Comparison of ENCODE assay signal across 28 cellular contexts in the genomic region with DNA sequence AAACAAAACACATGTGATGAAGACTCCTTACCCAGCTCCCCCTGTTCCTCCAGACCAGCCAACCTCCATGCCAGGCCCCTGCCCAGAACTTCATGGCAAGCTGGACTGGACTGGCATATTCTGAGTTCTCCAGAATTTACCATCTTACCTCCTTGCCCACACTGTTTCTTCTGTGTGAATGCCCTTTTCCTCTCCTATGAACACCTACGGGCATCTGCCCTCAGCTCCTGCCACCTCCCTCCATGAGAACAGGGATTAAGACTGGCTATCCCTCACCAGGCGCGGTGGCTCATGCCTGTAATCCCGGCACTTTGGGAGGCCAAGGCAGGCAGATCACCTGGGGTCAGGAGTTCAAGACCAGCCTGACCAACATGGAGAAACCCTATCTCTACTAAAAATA. TPM values are rescaled to one million over a fixed set of nuclear protein-coding genes. Genes with fewer than 3 reads are reported as not detected.
"Had no signal": no experiment of that assay in that cellular context is flagged by ENCODE, and none has a peak within 500 bp of the region (broad histone marks: within the 10 kb centered on the region; RNA-seq: fewer than 3 reads in every experiment).

No MANE protein-coding gene starts in this region.

- FAIRE-seq: endothelial cell of umbilical vein had no signal

- H3K36me3 ChIP-seq: esophagus muscularis mucosa, gastroesophageal sphincter, heart left ventricle, left ventricle myocardium inferior, lower lobe of right lung, prostate gland, right atrium auricular region, stomach, thyroid gland had no signal

- H3K9me3 ChIP-seq: esophagus muscularis mucosa, gastroesophageal sphincter, heart left ventricle, left ventricle myocardium inferior, lower lobe of right lung, prostate gland, right atrium auricular region, stomach, thyroid gland had no signal

- H3K27ac ChIP-seq: coronary artery, esophagus muscularis mucosa, foreskin keratinocyte, gastroesophageal sphincter, heart left ventricle, left ventricle myocardium inferior, lower lobe of right lung, prostate gland, right atrium auricular region, stomach, thyroid gland had no signal

- H3K9me3 Mint-ChIP-seq: immature natural killer cell; nephron progenitor cell; stimulated activated effector memory CD8-positive, alpha-beta T cell treated with anti-CD3 and anti-CD28 coated beads, Interleukin-12 subunit alpha, Interleukin-12 subunit beta, amount 100 ng/mL, for 72 hours had no signal

- DNase-seq: dermis blood vessel endothelial cell; effector memory CD4-positive, alpha-beta T cell; foreskin keratinocyte; hypothalamus; immature natural killer cell; islet precursor cell; kidney glomerular epithelial cell; left colon; left ventricle myocardium inferior; lower lobe of right lung; nephron progenitor cell; stimulated activated CD4-positive, alpha-beta T cell treated with anti-CD3 and anti-CD28 coated beads, Interleukin-2, amount 100 ng/mL, for 24 hours; stimulated activated CD4-positive, alpha-beta T cell treated with anti-CD3 and anti-CD28 coated beads, Interleukin-4, amount 100 ng/mL, for 24 hours; stimulated activated naive CD4-positive, alpha-beta T cell treated with Interleukin-2 at 50 U/mL for 16 hours; stomach; thyroid gland; trophoblast cell had no signal

- ATAC-seq: gastroesophageal sphincter; heart left ventricle; left colon; lower lobe of right lung; sciatic nerve; stimulated activated effector memory CD8-positive, alpha-beta T cell treated with anti-CD3 and anti-CD28 coated beads, Interleukin-12 subunit alpha, Interleukin-12 subunit beta, amount 100 ng/mL, for 72 hours had no signal

- H3K4me3 ChIP-seq: coronary artery, esophagus muscularis mucosa, gastroesophageal sphincter, heart left ventricle, left ventricle myocardium inferior, lower lobe of right lung, prostate gland, right atrium auricular region, smooth muscle cell, stomach, thyroid gland had no signal

- H3K4me2 ChIP-seq: smooth muscle cell had no signal

- H3K36me3 Mint-ChIP-seq: immature natural killer cell had no signal

- H3K27me3 ChIP-seq: right atrium auricular region, thyroid gland had no signal

- H3K27ac Mint-ChIP-seq: nephron progenitor cell; stimulated activated effector memory CD8-positive, alpha-beta T cell treated with anti-CD3 and anti-CD28 coated beads, Interleukin-12 subunit alpha, Interleukin-12 subunit beta, amount 100 ng/mL, for 72 hours had no signal

- H3K4me3 Mint-ChIP-seq: nephron progenitor cell; stimulated activated effector memory CD8-positive, alpha-beta T cell treated with anti-CD3 and anti-CD28 coated beads, Interleukin-12 subunit alpha, Interleukin-12 subunit beta, amount 100 ng/mL, for 72 hours had no signal

- H3K4me1 ChIP-seq: prostate gland had no signal

RNA-seq across cellular contexts. Expression of a gene that starts 6.4 kb away (rescaled TPM):
- total RNA-seq: endothelial cell of umbilical vein had no signal
- polyA plus RNA-seq: smooth muscle cell had no signal

RNA-seq across cellular contexts. Expression of a gene that starts 54.4 kb away (rescaled TPM):
- total RNA-seq: endothelial cell of umbilical vein, epithelial cell of proximal tubule had no signal
- polyA plus RNA-seq: immature natural killer cell had no signal
